Comparison of ENCODE assay signal across 8 cellular contexts in the genomic region with DNA sequence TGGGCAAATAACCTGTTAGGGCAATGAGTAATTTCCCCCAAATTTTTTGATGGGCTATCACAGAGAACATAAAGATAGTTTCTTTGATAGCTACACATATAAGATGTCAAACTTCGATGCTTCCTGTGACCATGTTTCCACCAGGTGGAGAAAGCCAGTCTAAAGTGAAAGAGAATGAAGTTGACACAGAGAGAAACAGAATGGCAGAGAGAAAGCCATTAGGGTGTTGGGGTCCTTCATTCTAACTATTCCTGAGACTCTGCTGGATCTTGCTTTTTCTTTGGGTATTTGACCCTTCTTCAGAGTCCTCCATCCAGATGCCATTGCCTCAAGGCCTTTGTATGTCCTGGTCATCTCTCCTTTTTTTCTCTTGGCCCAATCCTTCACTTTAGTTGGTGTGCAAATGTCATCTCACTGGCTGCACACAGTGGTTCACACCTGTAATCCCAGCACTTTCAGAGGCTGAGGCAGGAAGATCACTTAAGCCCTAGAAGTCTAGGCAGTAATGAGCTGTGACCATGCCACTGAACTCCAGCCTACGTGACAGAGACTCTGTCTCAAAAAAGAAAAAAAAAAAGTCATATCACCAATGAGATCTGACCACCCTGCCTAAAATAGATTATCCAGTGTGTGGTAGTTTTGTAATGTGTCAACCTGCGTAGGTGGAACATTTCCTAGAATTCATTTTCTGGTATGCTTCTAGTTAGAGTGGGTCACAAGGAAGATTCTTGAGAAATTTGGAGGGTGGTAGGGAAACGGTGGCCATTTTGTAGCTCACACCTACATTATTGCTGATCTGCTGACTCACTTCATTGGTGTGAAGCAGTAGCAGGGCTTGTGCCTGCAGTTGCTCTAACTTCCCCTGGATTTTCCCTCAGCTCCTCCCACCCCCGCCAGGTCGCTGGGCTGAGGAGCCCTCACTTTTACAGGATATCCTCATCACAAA. TPM values are rescaled to one million over a fixed set of nuclear protein-coding genes. Genes with fewer than 3 reads are reported as not detected.
A peak's percentile ranks its signal among the peaks of the same experiment; 100 is the strongest.
DNase-seq lines count a peak whose midpoint lies in the region; ATAC-seq, FAIRE-seq and TF ChIP-seq lines count a peak whose summit lies in the region.

No MANE protein-coding gene starts in this region.

- TF ChIP-seq CTCF in HepG2 (CRISPR knock-in tag; IDR thresholded peaks at IDR 0.05) (no peak), right lobe of liver (IDR thresholded peaks at IDR 0.05) (no peak), thyroid gland (IDR thresholded peaks at IDR 0.05) (no peak)

- TF ChIP-seq RAD21 in HepG2 (CRISPR knock-in tag; IDR thresholded peaks at IDR 0.05): no peak

- no peaks in the 10 kb centered on the region for H4K20me1 ChIP-seq in HepG2 (ENCODE audit: insufficient read depth, low read length)

- H3K9me3 ChIP-seq in HepG2 (ENCODE audit: low read length) (no peaks in the 10 kb centered on the region), right lobe of liver (no peaks in the 10 kb centered on the region), thyroid gland (no peaks in the 10 kb centered on the region), right cardiac atrium (ENCODE audit: control insufficient read depth, low read length) (no peaks in the 10 kb centered on the region)

- H3K36me3 ChIP-seq in HepG2 (replicated peaks in 1 of 2; ENCODE audit: control insufficient read depth in 1 of 2, insufficient read depth in 2 of 2, low read length in 2 of 2) (no peaks in the 10 kb centered on the region), right lobe of liver (no peaks in the 10 kb centered on the region), thyroid gland (no peaks in the 10 kb centered on the region)

- in situ Hi-C loops in HepG2 (cut with HindIII; ENCODE audit: extremely low pct_ligation_motif_present, low pct_unique_long_range_greater_than_20kb): no loop called here

- H3K9ac ChIP-seq in HepG2 (ENCODE audit: insufficient read depth, low read depth, low read length): no peak overlapping the region

- peaks cover 8% of the 10 kb centered on the region for H3K9me3 Mint-ChIP-seq in activated naive CD8-positive, alpha-beta T cell (ENCODE audit: low read depth)

- H3K36me3 Mint-ChIP-seq in activated naive CD8-positive, alpha-beta T cell: peaks cover 12% of the 10 kb centered on the region

- H3K27me3 ChIP-seq in HepG2 (ENCODE audit: control insufficient read depth in 1 of 2, insufficient read depth in 2 of 2, low read length in 2 of 2): no peaks in the 10 kb centered on the region
- no peaks in the 10 kb centered on the region for H3K27me3 ChIP-seq in right lobe of liver
- no peaks in the 10 kb centered on the region for H3K27me3 ChIP-seq in thyroid gland
- no peaks in the 10 kb centered on the region for H3K27me3 ChIP-seq in right cardiac atrium (ENCODE audit: control insufficient read depth, insufficient read depth)

- peaks cover 64% of the 10 kb centered on the region for H3K4me1 Mint-ChIP-seq in activated naive CD8-positive, alpha-beta T cell (ENCODE audit: low read depth)

- no peak for FAIRE-seq in HepG2 (lab: Jason Lieb, UNC)

- no peaks in the 10 kb centered on the region for H3K79me2 ChIP-seq in HepG2 (ENCODE audit: insufficient read depth, low read length)

- no peak for DNase-seq in HepG2 (ENCODE audit: low spot score)
- no peak for DNase-seq in right lobe of liver
- no peak for DNase-seq in thyroid gland
- no peak for DNase-seq in DMS 273 treated with DMSO at 0.1 percent for 48 hours (lab: John Stamatoyannopoulos, UW)
- no peak for DNase-seq in glomerular visceral epithelial cell (ENCODE audit: extremely low spot score)
- no peak for DNase-seq in right cardiac atrium

- H3K27me3 Mint-ChIP-seq in activated naive CD8-positive, alpha-beta T cell: no peaks in the 10 kb centered on the region

- no peak overlapping the region for H3K4me2 ChIP-seq in HepG2 (ENCODE audit: low read depth, low read length)

- no peak for TF ChIP-seq POLR2A in HepG2 (IDR thresholded peaks at IDR 0.05; ENCODE audit: insufficient read depth in 1 of 2, low read depth in 2 of 2, low read length in 2 of 2)
- TF ChIP-seq POLR2A in right lobe of liver (IDR thresholded peaks at IDR 0.05): no peak
- no peak for TF ChIP-seq POLR2A in thyroid gland (IDR thresholded peaks at IDR 0.05)

- intact Hi-C loops in HepG2 (cut with micrococcal nuclease; ENCODE audit: unreplicated experiment) (no loop called here), right lobe of liver (cut with DNase I) (no loop called here), thyroid gland (cut with DNase I) (no loop called here), right cardiac atrium (cut with DNase I) (no loop called here)

- ATAC-seq in HepG2 (no peak), right lobe of liver (no peak), HG03442 (IDR thresholded peaks at IDR 0.05; ENCODE audit: unreplicated experiment) (peak; percentile 89), right cardiac atrium (no peak)

- no peak for TF ChIP-seq EP300 in HepG2 (IDR thresholded peaks at IDR 0.05; ENCODE audit: low read depth in 2 of 2, low read length in 2 of 2)
- no peak for TF ChIP-seq EP300 in HepG2 (CRISPR knock-in tag; IDR thresholded peaks at IDR 0.05; ENCODE audit: borderline replicate concordance)

- H3K27ac ChIP-seq in HepG2 (ENCODE audit: extremely low read length, insufficient read depth, low read length) (no peak overlapping the region), right lobe of liver (no peak overlapping the region), thyroid gland (no peak overlapping the region), right cardiac atrium (ENCODE audit: low read length) (no peak overlapping the region)

- H3K4me3 ChIP-seq in HepG2 (replicated peaks in 1 of 3; ENCODE audit: insufficient read depth in 1 of 3, low read depth in 2 of 3, low read length in 3 of 3) (no peak overlapping the region), right lobe of liver (no peak overlapping the region), thyroid gland (replicated peaks in 1 of 3) (no peak overlapping the region), right cardiac atrium (ENCODE audit: low read length) (no peak overlapping the region)

- POLR2A ChIA-PET in HepG2 (lab: Yijun Ruan, JAX): no interaction called here

- H3K4me1 ChIP-seq in HepG2 (ENCODE audit: insufficient read depth, low read length): 0 out of 2 replicates have a peak, but pooled peaks cover 3% of the 10 kb centered on the region
- no peaks in the 10 kb centered on the region for H3K4me1 ChIP-seq in right lobe of liver
- H3K4me1 ChIP-seq in thyroid gland: no peaks in the 10 kb centered on the region
- H3K4me1 ChIP-seq in right cardiac atrium (ENCODE audit: control insufficient read depth, insufficient read depth, low read length): no peaks in the 10 kb centered on the region

- WGBS in HepG2 (ENCODE audit: low lambda C conversion rate): 40% methylated on average over 6 of the region's 6 CpGs
- 73% methylated on average over 6 of the region's 6 CpGs for WGBS in right lobe of liver (ENCODE audit: insufficient coverage, low coverage, low lambda C conversion rate, missing lambda C conversion rate)
- WGBS in thyroid gland, 2 donors: 82 to 92% methylated on average over 6 of the region's 6 CpGs
- 81% methylated on average over 6 of the region's 6 CpGs for WGBS in right cardiac atrium

- no TSS peak for BruUV-seq in HepG2 (replicated peaks; lab: Mats Ljungman, UMichigan)

- CTCF ChIA-PET in HepG2 (lab: Yijun Ruan, JAX; ENCODE audit: low intra/inter-chr PET ratio, low total read pairs): no interaction called here

- peak overlapping the region; percentile 62 for H3K4me3 Mint-ChIP-seq in activated naive CD8-positive, alpha-beta T cell

- H3K27ac Mint-ChIP-seq in activated naive CD8-positive, alpha-beta T cell: peak overlapping the region; percentile 95

- no peak overlapping the region for H2AFZ ChIP-seq in HepG2 (ENCODE audit: low read length)

TF ChIP-seq in HepG2, 621 proteins besides CTCF, POLR2A, EP300 and RAD21:
- TF ChIP-seq MED1 (CRISPR knock-in tag; IDR thresholded peaks at IDR 0.05) (no peak), ZNF343 (CRISPR knock-in tag; IDR thresholded peaks at IDR 0.05) (0 out of 2 replicates have a peak, but pooled peaks have one; percentile 39)

RNA-seq across cellular contexts. Expression of gene KIF2A, which starts 20.8 kb away (rescaled TPM):
- total RNA-seq in HepG2 (2016; rRNA removed; fragmentation: Illumina TruSeq; extraction: Trizol): 19.2 and 36.4 TPM in 2 replicates
- 6.8 and 7.9 TPM in 2 replicates for total RNA-seq in HepG2 (2016; cell fraction: cytosol; rRNA removed; fragmentation: Illumina TruSeq; extraction: Trizol; ENCODE audit: low read depth)
- 18.4 and 35.5 TPM in 2 replicates for total RNA-seq in HepG2 (2016; cell fraction: insoluble cytoplasmic fraction; rRNA removed; fragmentation: Illumina TruSeq; extraction: Trizol)
- total RNA-seq in HepG2 (2016; cell fraction: membrane; rRNA removed; fragmentation: Illumina TruSeq; extraction: Trizol): 15.2 and 17.0 TPM in 2 replicates
- 21.0 and 22.1 TPM in 2 replicates for total RNA-seq in HepG2 (2016; cell fraction: nucleus; rRNA removed; fragmentation: Illumina TruSeq; extraction: Trizol)
- 6.8 and 8.5 TPM in 2 replicates for polyA plus RNA-seq in HepG2 (2011; rRNA removed)
- polyA plus RNA-seq in HepG2 (2011; cell fraction: cytosol; rRNA removed): 4.3 and 6.7 TPM in 2 replicates
- 4.7 and 6.9 TPM in 2 replicates for polyA plus RNA-seq in HepG2 (2011; cell fraction: nucleus; rRNA removed)
- polyA plus RNA-seq in HepG2 (2012): 17.8 and 18.0 TPM in 2 replicates
- 3.1 and 3.2 TPM in 2 replicates for polyA plus RNA-seq in HepG2 (2016; cell fraction: cytosol; fragmentation: Illumina TruSeq; extraction: Trizol; ENCODE audit: low read depth)
- polyA plus RNA-seq in HepG2 (2016; cell fraction: insoluble cytoplasmic fraction; fragmentation: Illumina TruSeq; extraction: Trizol; ENCODE audit: low read depth): 30.8 and 31.3 TPM in 2 replicates
- 6.1 and 8.6 TPM in 2 replicates for polyA plus RNA-seq in HepG2 (2016; cell fraction: membrane; fragmentation: Illumina TruSeq; extraction: Trizol; ENCODE audit: low read depth)
- 17.1 and 18.4 TPM in 2 replicates for polyA plus RNA-seq in HepG2 (2016; cell fraction: nucleus; fragmentation: Illumina TruSeq; extraction: Trizol; ENCODE audit: insufficient read depth, low read depth)
- 7.8 and 18.7 TPM in 2 replicates for polyA minus RNA-seq in HepG2 (2011; rRNA and poly(A)+ RNA removed; ENCODE audit: low replicate concordance)
- 15.8 and 16.6 TPM in 2 replicates for polyA minus RNA-seq in HepG2 (2011; cell fraction: cytosol; rRNA and poly(A)+ RNA removed)
- 14.9 and 23.4 TPM in 2 replicates for polyA minus RNA-seq in HepG2 (2011; cell fraction: nucleus; rRNA and poly(A)+ RNA removed)
- 10 to 100 TPM in 1 of 6 experiments, 1 to 10 TPM in 5; 4.9 to 10.2 (median 6.7) TPM for total RNA-seq in right lobe of liver
- total RNA-seq in thyroid gland: 100 to 1,000 TPM in 1 of 4 donors, 10 to 100 TPM in 3; 34.9 to 118 (median 54.8) TPM
- 10 to 100 TPM; 12.9 to 15.5 (median 14.7) TPM for total RNA-seq in right cardiac atrium
- 2.7 TPM for polyA plus RNA-seq in right cardiac atrium
